ENCODE assay signal across 8 cellular contexts in genomic region chr7:150686030-150686626, GRCh38. TPM values are rescaled to one million over a fixed set of nuclear protein-coding genes. Genes with fewer than 3 reads are reported as not detected.
A peak's percentile ranks its signal among the peaks of the same experiment; 100 is the strongest.
DNase-seq lines count a peak whose midpoint lies in the region; ATAC-seq, FAIRE-seq and TF ChIP-seq lines count a peak whose summit lies in the region.

No MANE protein-coding gene starts in this region.

- POLR2A ChIA-PET in GM12878 (lab: Charles Lee), result interaction anchor here (0.5 to 3.5 kb wide), 8 partner anchors 11 to 336 kb away, joined by 3 to 27 read pairs (median 5); partner anchors contain the start of gene GIMAP1

- no peak overlapping the region for H3K27ac Mint-ChIP-seq in endodermal cell

- H3K79me2 ChIP-seq in GM12878 (ENCODE audit: control insufficient read depth, insufficient read depth, low read length), result peaks cover 26% of the 10 kb centered on the region

- CTCF ChIA-PET in GM12878 (lab: Yijun Ruan, JAX), result interaction anchor here (0.6 to 2.4 kb wide), 7 partner anchors 16 to 331 kb away, joined by 3 to 11 read pairs (median 5); no protein-coding TSS in a partner anchor

- no peaks in the 10 kb centered on the region for H4K20me1 ChIP-seq in GM12878 (ENCODE audit: control insufficient read depth, insufficient read depth)

- TF ChIP-seq RAD21 in GM12878 (IDR thresholded peaks at IDR 0.05; ENCODE audit: insufficient read depth, low read depth, low read length), result no peak

- H3K27me3 ChIP-seq in GM12878 (replicated peaks in 1 of 2; ENCODE audit: control insufficient read depth in 2 of 2, insufficient read depth in 2 of 2, low read length in 1 of 2) (no peaks in the 10 kb centered on the region), mucosa of stomach (ENCODE audit: control insufficient read depth, insufficient read depth, low read length) (no peaks in the 10 kb centered on the region), endodermal cell (ENCODE audit: control insufficient read depth, insufficient read depth, low read length, poor library complexity, severe bottlenecking) (no peaks in the 10 kb centered on the region)

- H3K4me2 ChIP-seq in GM12878 (ENCODE audit: control insufficient read depth, insufficient read depth), result peak overlapping the region; percentile 98

- RAD21 ChIA-PET in GM12878 (lab: Charles Lee; ENCODE audit: unreplicated experiment), result interaction anchor here (0.7 to 2.1 kb wide), 12 partner anchors 11 to 309 kb away, joined by 3 to 31 read pairs (median 4); partner anchors contain the start of genes GIMAP1 and GIMAP8

- no peak for FAIRE-seq in GM12878 (lab: Jason Lieb, UNC)

- TF ChIP-seq CTCF in GM12878 (IDR thresholded peaks at IDR 0.05 in 2 of 3, conservative IDR thresholded peaks at IDR 0.05 in 1 of 3; ENCODE audit: control insufficient read depth in 2 of 3, extremely low read depth in 1 of 3, insufficient read depth in 1 of 3, low read depth in 3 of 3, low read length in 3 of 3) (no peak), endodermal cell (conservative IDR thresholded peaks at IDR 0.05) (no peak)

- TSS peak; percentile 86 for BruUV-seq in GM12878 (replicated peaks; lab: Mats Ljungman, UMichigan)

- H3K36me3 Mint-ChIP-seq in endodermal cell (ENCODE audit: low read depth), result no peaks in the 10 kb centered on the region

- H3K4me3 ChIP-seq in GM12878 (peak overlapping the region; percentile 89), mucosa of stomach (ENCODE audit: low read length) (peak overlapping the region; percentile 43), endodermal cell (ENCODE audit: low read length) (no peak overlapping the region)

- DNase-seq in GM12878 (ENCODE audit: low read depth, low spot score), result no peak
- no peak for DNase-seq in NCI-H446 treated with DMSO at 0.1 percent for 48 hours (lab: John Stamatoyannopoulos, UW)
- DNase-seq in endodermal cell, result no peak
- DNase-seq in AG20443 (ENCODE audit: low spot score), result no peak
- no peak for DNase-seq in NCI-H1092 (lab: John Stamatoyannopoulos, UW)

- TF ChIP-seq EP300 in GM12878 (IDR thresholded peaks at IDR 0.05; ENCODE audit: borderline replicate concordance in 1 of 2, control insufficient read depth in 1 of 2, low read depth in 2 of 2, low read length in 2 of 2), result no peak

- H3K4me3 Mint-ChIP-seq in endodermal cell, result no peak overlapping the region

- peak overlapping the region; percentile 91 for H3K9ac ChIP-seq in GM12878 (ENCODE audit: control insufficient read depth, insufficient read depth, low read length)
- H3K9ac ChIP-seq in mucosa of stomach (ENCODE audit: low read length), result peak overlapping the region; percentile 54
- no peak overlapping the region for H3K9ac ChIP-seq in endodermal cell (ENCODE audit: extremely low read depth, low read length, poor library complexity, severe bottlenecking)

- H3K9me3 ChIP-seq in GM12878 (replicated peaks; ENCODE audit: control insufficient read depth, insufficient read depth, low read length) (peaks cover 27% of the 10 kb centered on the region), mucosa of stomach (ENCODE audit: control insufficient read depth, low read length) (no peaks in the 10 kb centered on the region), endodermal cell (ENCODE audit: control insufficient read depth, low read length) (no peaks in the 10 kb centered on the region)

- TF ChIP-seq POLR2A in GM12878 (IDR thresholded peaks at IDR 0.05; ENCODE audit: low read depth, low read length), result 0 out of 2 replicates have a peak, but pooled peaks have one; percentile 15

- H3K36me3 ChIP-seq in GM12878 (ENCODE audit: control insufficient read depth in 2 of 2, insufficient read depth in 2 of 2, low read length in 1 of 2), result peaks cover 6 to 24% of the 10 kb centered on the region in 2 experiments
- no peaks in the 10 kb centered on the region for H3K36me3 ChIP-seq in mucosa of stomach (ENCODE audit: control insufficient read depth, insufficient read depth, low read length)
- no peaks in the 10 kb centered on the region for H3K36me3 ChIP-seq in endodermal cell (ENCODE audit: control insufficient read depth, insufficient read depth, low read length)

- ATAC-seq in GM18909 (IDR thresholded peaks at IDR 0.05; ENCODE audit: poor library complexity, unreplicated experiment), result peak; percentile 30
- peak; percentile 27 for ATAC-seq in HG03196 (IDR thresholded peaks at IDR 0.05; ENCODE audit: unreplicated experiment)
- peak; percentile 68 for ATAC-seq in GM12878

- peaks cover 70% of the 10 kb centered on the region for H3K27me3 Mint-ChIP-seq in endodermal cell (ENCODE audit: insufficient read depth)

- H3K27ac ChIP-seq in GM12878 (ENCODE audit: control insufficient read depth, insufficient read depth), result peak overlapping the region; percentile 91
- H3K27ac ChIP-seq in endodermal cell (ENCODE audit: low read depth, low read length), result no peak overlapping the region

- no peaks in the 10 kb centered on the region for H3K9me3 Mint-ChIP-seq in endodermal cell

- WGBS in GM12878 (ENCODE audit: insufficient coverage, insufficient replicate concordance, low lambda C conversion rate, missing lambda C conversion rate), result 34% methylated on average over 8 of the region's 9 CpGs
- 87 to 97% methylated on average over 5 to 9 of the region's 9 CpGs for WGBS in endodermal cell (ENCODE audit: insufficient coverage in 1 of 2, insufficient read length in 1 of 2), 2 experiments

- in situ Hi-C loops in GM12878 (cut with MboI), result no loop called here

- H2AFZ ChIP-seq in GM12878 (ENCODE audit: control insufficient read depth, low read depth, low read length), result peak overlapping the region; percentile 67

- H3K4me1 ChIP-seq in GM12878 (ENCODE audit: control insufficient read depth, insufficient read depth, low read length), result peaks cover 7% of the 10 kb centered on the region; the same call in 1 of the 2 replicates
- no peaks in the 10 kb centered on the region for H3K4me1 ChIP-seq in mucosa of stomach (ENCODE audit: control insufficient read depth, insufficient read depth, low read length)
- H3K4me1 ChIP-seq in endodermal cell (ENCODE audit: control insufficient read depth, insufficient read depth, low read length), result no peaks in the 10 kb centered on the region

- no peaks in the 10 kb centered on the region for H3K4me1 Mint-ChIP-seq in endodermal cell

- intact Hi-C loops in GM12878 (cut with micrococcal nuclease; ENCODE audit: unreplicated experiment), result loop anchor here (1.0 to 5.0 kb wide), 2 partner anchors 68 to 234 kb away; partner anchors contain the start of gene GIMAP8

- SMC1A ChIA-PET in GM12878 (lab: Charles Lee; ENCODE audit: uncharacterized antibody, unreplicated experiment), result interaction anchor here (0.9 to 3.4 kb wide), 17 partner anchors 9 to 248 kb away, joined by 3 to 57 read pairs (median 5); partner anchors contain the start of gene GIMAP6

RNA-seq across cellular contexts. Expression of gene GIMAP2, which starts 0.6 kb away (rescaled TPM):
- total RNA-seq in GM12878 (2013; cell fraction: nucleolus; rRNA removed), result 41.2 and 41.5 TPM in 2 replicates
- total RNA-seq in GM12878 (2014; rRNA removed), result 28.9 and 34.4 TPM in 2 replicates
- 37.0 and 37.3 TPM in 2 replicates for total RNA-seq in GM12878 (2014; rRNA removed; fragmentation: Illumina TruSeq; extraction: Trizol)
- total RNA-seq in GM12878 (2021), result 29.8 TPM in 2 replicates
- 24.7 TPM for polyA plus RNA-seq in GM12878 (2011; ENCODE audit: low read depth)
- polyA plus RNA-seq in GM12878 (2011; rRNA removed), result 102 and 134 TPM in 2 replicates
- 47.4 and 47.6 TPM in 2 replicates for polyA plus RNA-seq in GM12878 (2011; cell fraction: cytosol; rRNA removed)
- polyA plus RNA-seq in GM12878 (2011; cell fraction: nucleus; rRNA removed), result 49.5 and 50.6 TPM in 2 replicates
- polyA plus RNA-seq in GM12878 (2012), result 30.1 and 35.8 TPM in 2 replicates
- 33.8 and 49.8 TPM in 2 replicates for polyA plus RNA-seq in GM12878 (2014; fragmentation: Illumina TruSeq; extraction: Trizol)
- 10 to 100 TPM; 47.5 to 60.0 TPM for polyA plus RNA-seq in GM12878 (2014; fragmentation: Nextera tagmentation; extraction: Ambion mirVana)
- polyA plus RNA-seq in GM12878 (2014; rRNA removed), result 25.3 and 29.2 TPM in 2 replicates
- polyA plus RNA-seq in GM12878 (2016; fragmentation: Nextera tagmentation; extraction: Ambion mirVana), result 10 to 100 TPM; 21.3 to 24.4 TPM
- 62.5 and 79.0 TPM in 2 replicates for polyA minus RNA-seq in GM12878 (2011; rRNA and poly(A)+ RNA removed)
- 18.5 and 20.3 TPM in 2 replicates for polyA minus RNA-seq in GM12878 (2011; cell fraction: cytosol; rRNA and poly(A)+ RNA removed)
- polyA minus RNA-seq in GM12878 (2011; cell fraction: nucleus; rRNA and poly(A)+ RNA removed), result 28.0 and 40.8 TPM in 2 replicates
- total RNA-seq in endodermal cell, result not detected
- polyA plus RNA-seq in endodermal cell (2013, experiment 1 of 2), result not detected
- not detected for polyA plus RNA-seq in endodermal cell (2013, experiment 2 of 2)

RNA-seq across cellular contexts. Expression of gene GIMAP1, which starts 30.3 kb away (rescaled TPM):
- 1.4 and 1.7 TPM in 2 replicates for total RNA-seq in GM12878 (2013; cell fraction: nucleolus; rRNA removed)
- total RNA-seq in GM12878 (2014; rRNA removed) (1.9 and 2.3 TPM in 2 replicates), GM12878 (2014; rRNA removed; fragmentation: Illumina TruSeq; extraction: Trizol) (1.1 and 1.4 TPM in 2 replicates), GM12878 (2021) (1.3 and 1.4 TPM in 2 replicates), endodermal cell (not detected)
- polyA plus RNA-seq in GM12878 (2011; ENCODE audit: low read depth), result 1.7 TPM
- polyA plus RNA-seq in GM12878 (2011; rRNA removed) (0.91 and 1.2 TPM in 2 replicates), GM12878 (2014; fragmentation: Illumina TruSeq; extraction: Trizol) (1.3 and 1.4 TPM in 2 replicates), GM12878 (2014; fragmentation: Nextera tagmentation; extraction: Ambion mirVana) (under 1 TPM; 0.16 to 0.20 TPM), GM12878 (2014; rRNA removed) (1.5 and 1.8 TPM in 2 replicates), GM12878 (2016; fragmentation: Nextera tagmentation; extraction: Ambion mirVana) (1 to 10 TPM in 1 of 2 experiments, under 1 TPM in 1; 0.58 to 1.0 TPM)
- 1.0 and 1.4 TPM in 2 replicates for polyA plus RNA-seq in GM12878 (2011; cell fraction: cytosol; rRNA removed)
- 0.67 and 1.2 TPM in 2 replicates for polyA plus RNA-seq in GM12878 (2011; cell fraction: nucleus; rRNA removed)
- 2.2 and 3.2 TPM in 2 replicates for polyA plus RNA-seq in GM12878 (2012)
- 0.73 and 0.98 TPM in 2 replicates for polyA minus RNA-seq in GM12878 (2011; rRNA and poly(A)+ RNA removed)
- polyA minus RNA-seq in GM12878 (2011; cell fraction: cytosol; rRNA and poly(A)+ RNA removed), result 0.27 TPM in 1 of 2 replicates, not detected in the other
- polyA minus RNA-seq in GM12878 (2011; cell fraction: nucleus; rRNA and poly(A)+ RNA removed), result 0.85 and 1.1 TPM in 2 replicates
- polyA plus RNA-seq in endodermal cell (2013, experiment 1 of 2), result not detected
- not detected for polyA plus RNA-seq in endodermal cell (2013, experiment 2 of 2)

RNA-seq across cellular contexts. Expression of gene GIMAP5, which starts 51.1 kb away (rescaled TPM):
- total RNA-seq in GM12878 (2013; cell fraction: nucleolus; rRNA removed), result 1.9 and 2.7 TPM in 2 replicates
- total RNA-seq in GM12878 (2014; rRNA removed), result 7.9 and 12.2 TPM in 2 replicates
- 7.7 and 8.6 TPM in 2 replicates for total RNA-seq in GM12878 (2014; rRNA removed; fragmentation: Illumina TruSeq; extraction: Trizol)
- total RNA-seq in GM12878 (2021), result 4.5 and 5.6 TPM in 2 replicates
- 12.3 TPM for polyA plus RNA-seq in GM12878 (2011; ENCODE audit: low read depth)
- polyA plus RNA-seq in GM12878 (2011; rRNA removed), result 8.9 and 9.4 TPM in 2 replicates
- 7.5 and 10.6 TPM in 2 replicates for polyA plus RNA-seq in GM12878 (2011; cell fraction: cytosol; rRNA removed)
- polyA plus RNA-seq in GM12878 (2011; cell fraction: nucleus; rRNA removed), result 6.5 and 9.9 TPM in 2 replicates
- 16.4 and 19.5 TPM in 2 replicates for polyA plus RNA-seq in GM12878 (2012)
- 8.4 and 9.1 TPM in 2 replicates for polyA plus RNA-seq in GM12878 (2014; fragmentation: Illumina TruSeq; extraction: Trizol)
- 1 to 10 TPM; 4.2 to 4.4 TPM for polyA plus RNA-seq in GM12878 (2014; fragmentation: Nextera tagmentation; extraction: Ambion mirVana)
- 8.5 and 9.5 TPM in 2 replicates for polyA plus RNA-seq in GM12878 (2014; rRNA removed)
- 1 to 10 TPM; 3.7 to 3.8 TPM for polyA plus RNA-seq in GM12878 (2016; fragmentation: Nextera tagmentation; extraction: Ambion mirVana)
- 14.0 and 22.3 TPM in 2 replicates for polyA minus RNA-seq in GM12878 (2011; rRNA and poly(A)+ RNA removed)
- polyA minus RNA-seq in GM12878 (2011; cell fraction: cytosol; rRNA and poly(A)+ RNA removed), result 2.0 and 3.7 TPM in 2 replicates
- 10.5 TPM in 2 replicates for polyA minus RNA-seq in GM12878 (2011; cell fraction: nucleus; rRNA and poly(A)+ RNA removed)
- not detected for total RNA-seq in endodermal cell
- not detected for polyA plus RNA-seq in endodermal cell (2013, experiment 1 of 2)
- polyA plus RNA-seq in endodermal cell (2013, experiment 2 of 2), result not detected

RNA-seq across cellular contexts. Expression of gene GIMAP6, which starts 53.9 kb away (rescaled TPM):
- 8.3 and 9.5 TPM in 2 replicates for total RNA-seq in GM12878 (2013; cell fraction: nucleolus; rRNA removed)
- total RNA-seq in GM12878 (2014; rRNA removed) (37.9 and 38.8 TPM in 2 replicates), GM12878 (2014; rRNA removed; fragmentation: Illumina TruSeq; extraction: Trizol) (34.6 and 34.7 TPM in 2 replicates), GM12878 (2021) (36.2 and 40.9 TPM in 2 replicates), endodermal cell (not detected)
- 24.1 TPM for polyA plus RNA-seq in GM12878 (2011; ENCODE audit: low read depth)
- polyA plus RNA-seq in GM12878 (2011; rRNA removed) (49.2 and 51.4 TPM in 2 replicates), GM12878 (2014; fragmentation: Illumina TruSeq; extraction: Trizol) (37.8 and 39.0 TPM in 2 replicates), GM12878 (2014; fragmentation: Nextera tagmentation; extraction: Ambion mirVana) (1 to 10 TPM; 6.2 to 8.3 TPM), GM12878 (2014; rRNA removed) (36.0 and 36.6 TPM in 2 replicates), GM12878 (2016; fragmentation: Nextera tagmentation; extraction: Ambion mirVana) (10 to 100 TPM; 22.8 to 27.8 TPM)
- polyA plus RNA-seq in GM12878 (2011; cell fraction: cytosol; rRNA removed), result 45.1 and 46.6 TPM in 2 replicates
- 29.7 and 34.6 TPM in 2 replicates for polyA plus RNA-seq in GM12878 (2011; cell fraction: nucleus; rRNA removed)
- polyA plus RNA-seq in GM12878 (2012), result 32.3 and 33.9 TPM in 2 replicates
- polyA minus RNA-seq in GM12878 (2011; rRNA and poly(A)+ RNA removed), result 42.8 and 59.7 TPM in 2 replicates
- 15.4 and 20.4 TPM in 2 replicates for polyA minus RNA-seq in GM12878 (2011; cell fraction: cytosol; rRNA and poly(A)+ RNA removed)
- polyA minus RNA-seq in GM12878 (2011; cell fraction: nucleus; rRNA and poly(A)+ RNA removed), result 23.8 and 28.7 TPM in 2 replicates
- not detected for polyA plus RNA-seq in endodermal cell (2013, experiment 1 of 2)
- not detected for polyA plus RNA-seq in endodermal cell (2013, experiment 2 of 2)

Comparison
In these comparisons a context has a peak if more than half of its experiments do, and no peak if none do; other contexts are left out.
1. RNA of gene GIMAP2, which starts 0.6 kb away (total RNA-seq): 28.9 to 41.5 TPM in GM12878; not detected in endodermal cell; every median in the first group is over 10 times any median in the second.
2. Peak in every context shown above with its lines, with median percentiles within 50 percentile points of each other: ATAC-seq.